In the genomic region with DNA sequence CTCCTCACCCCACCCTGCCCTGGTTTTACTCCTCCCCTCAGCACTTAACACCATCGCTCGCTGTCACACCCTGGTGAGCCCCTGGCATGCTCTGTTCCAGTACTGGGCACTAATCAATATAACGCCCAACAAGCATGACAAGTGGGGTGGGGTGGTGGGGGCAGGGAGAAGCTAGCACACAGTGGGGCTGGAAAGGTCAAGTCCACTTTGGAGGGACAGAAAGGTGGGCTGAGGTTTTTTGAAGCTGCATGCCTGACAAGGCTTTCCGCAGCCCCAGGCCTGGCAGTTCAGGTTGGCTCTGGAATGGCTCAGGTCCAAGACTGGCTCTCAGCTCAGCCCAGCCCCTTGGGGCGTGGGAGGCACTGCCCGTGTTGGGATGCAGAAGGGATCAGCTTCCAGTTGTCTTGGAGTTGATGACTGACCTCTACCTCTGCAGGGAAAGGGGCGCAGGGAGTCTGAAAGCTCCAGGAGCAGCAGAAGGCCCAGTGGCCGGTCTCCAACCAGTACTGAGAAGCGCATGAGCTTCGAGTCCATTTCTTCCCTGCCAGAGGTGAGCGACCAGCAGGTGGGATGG, we compare ENCODE assay signal across 29 cellular contexts. TPM values are rescaled to one million over a fixed set of nuclear protein-coding genes. Genes with fewer than 3 reads are reported as not detected.
DNase-seq lines count a peak whose midpoint lies in the region; ATAC-seq, FAIRE-seq and TF ChIP-seq lines count a peak whose summit lies in the region.
"Had no signal": no experiment of that assay in that cellular context is flagged by ENCODE, and none has a peak within 500 bp of the region (broad histone marks: within the 10 kb centered on the region; RNA-seq: fewer than 3 reads in every experiment).

No MANE protein-coding gene starts in this region.

- no peaks in the 10 kb centered on the region for H3K9me3 Mint-ChIP-seq in neural progenitor cell
- H3K9me3 Mint-ChIP-seq: CD8-positive, alpha-beta T cell had no signal

- H3K4me3 ChIP-seq in ascending aorta (no peak overlapping the region), thyroid gland (replicated peaks in 1 of 3) (no peak overlapping the region), neural progenitor cell (no peak overlapping the region)
- H3K4me3 ChIP-seq: A549, K562 had no signal

- no peak overlapping the region for H3K9ac ChIP-seq in neural progenitor cell

- peaks cover 18% of the 10 kb centered on the region for H4K20me1 ChIP-seq in neural progenitor cell (ENCODE audit: low read depth)

- 61 to 69% methylated on average over 9 to 10 of the region's 11 CpGs for WGBS in thyroid gland, 2 donors

- H3K27me3 ChIP-seq in ascending aorta = no peaks in the 10 kb centered on the region
- no peaks in the 10 kb centered on the region for H3K27me3 ChIP-seq in layer of hippocampus (ENCODE audit: control insufficient read depth, insufficient read depth, low read length)
- H3K27me3 ChIP-seq in thyroid gland = no peaks in the 10 kb centered on the region
- H3K27me3 ChIP-seq in neural progenitor cell = no peaks in the 10 kb centered on the region

- H3K27ac Mint-ChIP-seq in neural progenitor cell = no peak overlapping the region
- H3K27ac Mint-ChIP-seq: CD8-positive, alpha-beta T cell had no signal

- no peak for ATAC-seq in GM18520 (IDR thresholded peaks at IDR 0.05; ENCODE audit: unreplicated experiment)
- ATAC-seq: A549; CD8-positive, alpha-beta T cell; HepG2; K562; PC-3; Right ventricle myocardium inferior had no signal

- TF ChIP-seq CTCF in ascending aorta (IDR thresholded peaks at IDR 0.05) (no peak), thyroid gland (IDR thresholded peaks at IDR 0.05) (no peak), neural progenitor cell (IDR thresholded peaks at IDR 0.05) (no peak)

- DNase-seq in HTR-8/SVneo (ENCODE audit: insufficient read length, low spot score) (no peak), ascending aorta (ENCODE audit: low spot score in 2 of 2) (no peak), thyroid gland (peak; percentile 83), T1000 (lab: John Stamatoyannopoulos, UW) (no peak), neural progenitor cell (ENCODE audit: low spot score) (no peak)
- DNase-seq: AML-193; Caco-2; CD8-positive, alpha-beta T cell; DMS 273 treated with DMSO at 0.1 percent for 48 hours; DMS79 treated with DMSO at 0.1 percent for 48 hours; GF-D8; MV-4-11; NCI-H1105 treated with DMSO at 0.1 percent for 48 hours; NCI-H146; NCI-H1930; NCI-H446; NCI-H524 treated with DMSO at 0.1 percent for 48 hours; NCI-H82; NK-92 treated with Interleukin-12 subunit alpha and Interleukin-12 subunit beta, amount 100 ng/mL, for 24 hours; PC-3 had no signal

- no peak overlapping the region for H3K4me3 Mint-ChIP-seq in neural progenitor cell
- H3K4me3 Mint-ChIP-seq: CD8-positive, alpha-beta T cell had no signal

- intact Hi-C loops in ascending aorta (cut with DNase I) (no loop called here), thyroid gland (cut with DNase I) (no loop called here)

- H3K79me2 ChIP-seq in neural progenitor cell (ENCODE audit: low read depth) = no peaks in the 10 kb centered on the region

- H3K27ac ChIP-seq in ascending aorta = peak overlapping the region; percentile 9 to 11
- H3K27ac ChIP-seq in layer of hippocampus (ENCODE audit: low read depth, low read length) = peak overlapping the region; percentile 30
- peak overlapping the region; percentile 73 to 88 (median 83) for H3K27ac ChIP-seq in thyroid gland
- H3K27ac ChIP-seq in neural progenitor cell = no peak overlapping the region
- H3K27ac ChIP-seq: C4-2B had no signal

- no peak overlapping the region for H2AFZ ChIP-seq in neural progenitor cell (replicated peaks)

- H3K4me1 ChIP-seq in ascending aorta (peaks cover 4 to 7% of the 10 kb centered on the region in 2 donors), thyroid gland (peaks cover 39 to 51% of the 10 kb centered on the region in 2 donors), neural progenitor cell (peaks cover 10% of the 10 kb centered on the region)

- H3F3A ChIP-seq in neural progenitor cell (ENCODE audit: low read depth) = no peaks in the 10 kb centered on the region

- peaks cover 5% of the 10 kb centered on the region for H3K4me1 Mint-ChIP-seq in neural progenitor cell

- no peak overlapping the region for H3K4me2 ChIP-seq in neural progenitor cell
- H3K4me2 ChIP-seq: A549 had no signal

- peak; percentile 93 for FAIRE-seq in HTR-8/SVneo (lab: Jason Lieb, UNC)
- FAIRE-seq: A549, GM12892, H54, HepG2, K562 had no signal

- peaks cover 51 to 68% of the 10 kb centered on the region in 2 donors for H3K36me3 ChIP-seq in ascending aorta
- H3K36me3 ChIP-seq in thyroid gland = peaks cover 29 to 34% of the 10 kb centered on the region in 2 donors
- no peaks in the 10 kb centered on the region for H3K36me3 ChIP-seq in neural progenitor cell

- H3K36me3 Mint-ChIP-seq in neural progenitor cell = peaks cover 21% of the 10 kb centered on the region
- H3K36me3 Mint-ChIP-seq: CD8-positive, alpha-beta T cell had no signal

- peaks cover 5% of the 10 kb centered on the region for H3K27me3 Mint-ChIP-seq in neural progenitor cell (ENCODE audit: insufficient read depth, low read depth)

- TF ChIP-seq POLR2A in thyroid gland (IDR thresholded peaks at IDR 0.05) = no peak

- H3K9me3 ChIP-seq in ascending aorta = no peaks in the 10 kb centered on the region
- no peaks in the 10 kb centered on the region for H3K9me3 ChIP-seq in thyroid gland
- H3K9me3 ChIP-seq in neural progenitor cell (ENCODE audit: low read depth) = no peaks in the 10 kb centered on the region
- H3K9me3 ChIP-seq: A549, Caco-2 had no signal

RNA-seq across cellular contexts. Expression of gene PLEKHG3, which starts 34.2 kb away (rescaled TPM):
- total RNA-seq in ascending aorta (134 TPM), thyroid gland (10 to 100 TPM; 41.0 to 83.0 (median 54.6) TPM), neural progenitor cell (ENCODE audit: low replicate concordance) (12.6 and 50.0 TPM in 2 replicates)

Comparison
In these comparisons a context has a peak if more than half of its experiments do, and no peak if none do; other contexts are left out.
1. DNase-seq: peak in thyroid gland (2 of 2); none in HTR-8/SVneo (single experiment), ascending aorta (0 of 2), T1000 (single experiment) and neural progenitor cell (single experiment).